In genomic region chr10:90857635-90858488, GRCh38 we compare ENCODE assay signal across 8 cellular contexts. TPM values are rescaled to one million over a fixed set of nuclear protein-coding genes. Genes with fewer than 3 reads are reported as not detected.
DNase-seq lines count a peak whose midpoint lies in the region; ATAC-seq, FAIRE-seq and TF ChIP-seq lines count a peak whose summit lies in the region.

HTR7 (minus strand) TSS chr10:90858039; CDS start chr10:90857671, 368 bp downstream.

- intact Hi-C loops in sigmoid colon (cut with DNase I) = loop anchor here (5.0 kb wide), 1 partner anchor 1066 kb away; no protein-coding TSS in a partner anchor

- no peak for FAIRE-seq in urothelium cell line (lab: Jason Lieb, UNC)

- DNase-seq in Ammon's horn (ENCODE audit: low spot score) = peak; percentile 25
- peak; percentile 37 for DNase-seq in SW480 (ENCODE audit: low spot score)
- DNase-seq in anterior cingulate cortex (lab: John Stamatoyannopoulos, UW) = peak in 37 of 58 donors; percentile 10 to 58 (median 30)
- peak in 36 of 51 donors; percentile 2 to 69 (median 28) for DNase-seq in hypothalamus (lab: John Stamatoyannopoulos, UW)
- peak; percentile 70 for DNase-seq in sigmoid colon
- DNase-seq in urothelium cell line (ENCODE audit: low spot score) = no peak

- TF ChIP-seq POLR2A in sigmoid colon (IDR thresholded peaks at IDR 0.05) = no peak

- H3K4me3 ChIP-seq in sigmoid colon = peak within 1 kb of the TSS; percentile 43 to 71 (median 62)

- H3K9me3 ChIP-seq in sigmoid colon = no peaks in the 10 kb centered on the region

- H3K4me1 ChIP-seq in sigmoid colon = peaks cover 0 to 15% (median 9%) of the 10 kb centered on the region in 4 donors

- H3K27ac ChIP-seq in sigmoid colon = peak within 1 kb of the TSS; percentile 39 to 71 (median 60)

- TF ChIP-seq EP300 in sigmoid colon (IDR thresholded peaks at IDR 0.05) = no peak

- ATAC-seq in GM18907 (IDR thresholded peaks at IDR 0.05; ENCODE audit: unreplicated experiment) = peak; percentile 86
- ATAC-seq in HG03139 (IDR thresholded peaks at IDR 0.05; ENCODE audit: unreplicated experiment) = peak; percentile 69

- peaks cover 10 to 47% (median 29%) of the 10 kb centered on the region in 3 donors for H3K27me3 ChIP-seq in sigmoid colon

- H3K36me3 ChIP-seq in sigmoid colon = no peaks in the 10 kb centered on the region

- WGBS in sigmoid colon, 2 donors = 1% methylated on average over 105 of the region's 105 CpGs

- peak in 1 of 4 experiments; percentile 44 for TF ChIP-seq CTCF in sigmoid colon (IDR thresholded peaks at IDR 0.05)

RNA-seq across cellular contexts. Expression of gene HTR7, which starts in this region (rescaled TPM):
- 1 to 10 TPM in 2 of 4 donors, under 1 TPM in 2; 0.68 to 1.4 (median 0.99) TPM for total RNA-seq in sigmoid colon
- polyA plus RNA-seq in sigmoid colon = under 1 TPM in 2 of 3 donors, not detected in 1; 0.31 to 0.46 TPM
